23 cellular contexts compared by ENCODE assay signal in genomic region chr22:44196731-44197131, GRCh38. TPM values are rescaled to one million over a fixed set of nuclear protein-coding genes. Genes with fewer than 3 reads are reported as not detected.
"Had no signal": no experiment of that assay in that cellular context is flagged by ENCODE, and none has a peak within 500 bp of the region (broad histone marks: within the 10 kb centered on the region; RNA-seq: fewer than 3 reads in every experiment).

No MANE protein-coding gene starts in this region.

- H3K9me3 ChIP-seq: colonic mucosa, esophagus squamous epithelium, gastroesophageal sphincter, left lung, lower lobe of right lung, pancreas, psoas muscle, right lobe of liver had no signal

- H3K4me1 ChIP-seq: colonic mucosa, lower lobe of right lung, pancreas, psoas muscle, right lobe of liver had no signal

- H3K4me3 ChIP-seq: colonic mucosa, esophagus squamous epithelium, gastroesophageal sphincter, left lung, lower lobe of right lung, neural progenitor cell, pancreas, psoas muscle, right lobe of liver, skin epidermis had no signal

- DNase-seq: colonic mucosa; dermis blood vessel endothelial cell; esophagus squamous epithelium; foreskin fibroblast; glutamatergic neuron; immature natural killer cell; left lung; lower lobe of right lung; midbrain; occipital lobe; psoas muscle; retina; right lobe of liver; stimulated activated CD4-positive, alpha-beta T cell treated with anti-CD3 and anti-CD28 coated beads, Interleukin-12 subunit alpha, Interleukin-12 subunit beta, amount 100 ng/mL, for 4 hours; stimulated activated CD4-positive, alpha-beta T cell treated with anti-CD3 and anti-CD28 coated beads, Interleukin-2, amount 100 ng/mL, for 48 hours; stimulated activated naive CD4-positive, alpha-beta T cell treated with Interleukin-2 at 50 U/mL for 16 hours; trophoblast cell had no signal

- H3K27me3 ChIP-seq: colonic mucosa, neural progenitor cell, pancreas, right lobe of liver had no signal

- H3K36me3 ChIP-seq: colonic mucosa, esophagus squamous epithelium, gastroesophageal sphincter, neural progenitor cell, pancreas, right lobe of liver had no signal

- H3K27ac ChIP-seq: colonic mucosa, esophagus squamous epithelium, gastroesophageal sphincter, left lung, lower lobe of right lung, neural progenitor cell, pancreas, psoas muscle, right lobe of liver, skin epidermis had no signal

RNA-seq across cellular contexts. Expression of gene PARVG, which starts 16.0 kb away (rescaled TPM):
- total RNA-seq: epithelial cell of proximal tubule had no signal
- polyA plus RNA-seq: keratinocyte had no signal
